ENCODE assay signal across 24 cellular contexts in genomic region chr10:121413951-121414350, GRCh38.
A peak's percentile ranks its signal among the peaks of the same experiment; 100 is the strongest.
DNase-seq lines count a peak whose midpoint lies in the region; ATAC-seq and TF ChIP-seq lines count a peak whose summit lies in the region.
"Had no signal": no experiment of that assay in that cellular context is flagged by ENCODE, and none has a peak within 500 bp of the region (broad histone marks: within the 10 kb centered on the region; RNA-seq: fewer than 3 reads in every experiment).

No MANE protein-coding gene starts in this region.

- no peak overlapping the region for H3K4ac ChIP-seq in H9 (ENCODE audit: low read depth, low read length)

- CTCF ChIA-PET in WTC11 (lab: Charles Lee), result no interaction called here
- CTCF ChIA-PET in Calu3 (lab: Charles Lee), result no interaction called here

- no peak overlapping the region for H3K18ac ChIP-seq in H9 (ENCODE audit: insufficient read length, low read depth, low read length)

- H3K4me3 ChIP-seq in endodermal cell (ENCODE audit: low read length), result peak overlapping the region; percentile 24
- H3K4me3 ChIP-seq: BLaER1, GM12878 had no signal

- no peak overlapping the region for H3K9ac ChIP-seq in endodermal cell (ENCODE audit: extremely low read depth, low read length, poor library complexity, severe bottlenecking)
- no peak overlapping the region for H3K9ac ChIP-seq in H9 (ENCODE audit: extremely low read depth, insufficient read length, low read length)
- H3K9ac ChIP-seq: BLaER1 had no signal

- no peak overlapping the region for H4K8ac ChIP-seq in H9 (replicated peaks; ENCODE audit: insufficient read length, low read depth, low read length)

- H4K91ac ChIP-seq in H9 (ENCODE audit: insufficient read length, low read depth, low read length), result no peak overlapping the region

- H3K79me2 ChIP-seq in H9 (ENCODE audit: insufficient read depth, low read length), result no peaks in the 10 kb centered on the region

- H3K4me1 Mint-ChIP-seq in WTC11, result no peaks in the 10 kb centered on the region; the same call in 1 of the 2 replicates
- peaks cover 19% of the 10 kb centered on the region for H3K4me1 Mint-ChIP-seq in endodermal cell
- peaks cover 32% of the 10 kb centered on the region for H3K4me1 Mint-ChIP-seq in Calu3 (ENCODE audit: low read depth, unreplicated experiment)
- peaks cover 3 to 10% of the 10 kb centered on the region in 2 experiments; a peak in 3 of 4 replicates for H3K4me1 Mint-ChIP-seq in H9
- H3K4me1 Mint-ChIP-seq: CD14-positive monocyte; CD4-positive, alpha-beta memory T cell; CD4-positive, CD25-positive, alpha-beta regulatory T cell; CD8-positive, alpha-beta memory T cell had no signal

- H3K27me3 Mint-ChIP-seq in WTC11 (ENCODE audit: low read depth) (no peaks in the 10 kb centered on the region), endodermal cell (ENCODE audit: insufficient read depth) (no peaks in the 10 kb centered on the region), Calu3 (ENCODE audit: unreplicated experiment) (no peaks in the 10 kb centered on the region), H9 (ENCODE audit: low read depth) (0 out of 2 replicates have a peak, but pooled peaks cover 2% of the 10 kb centered on the region)
- H3K27me3 Mint-ChIP-seq: CD4-positive, CD25-positive, alpha-beta regulatory T cell; CD8-positive, alpha-beta memory T cell had no signal

- DNase-seq in WTC11 (ENCODE audit: low spot score) (no peak), endodermal cell (no peak), left colon (no peak), NCI-H2107 treated with DMSO at 0.1 percent for 48 hours (lab: John Stamatoyannopoulos, UW; ENCODE audit: unreplicated experiment) (no peak), Calu3 (no peak), H9 (no peak)
- DNase-seq: 8988T; ACHN; BE2C; C1 segment of cervical spinal cord; Caco-2; CD4-positive, alpha-beta memory T cell; CD4-positive, CD25-positive, alpha-beta regulatory T cell; CD8-positive, alpha-beta memory T cell; DMS 273 treated with DMSO at 0.1 percent for 48 hours; DMS153; DMS53; DMS79; DND-41; EL; GDM1 had no signal

- 94 to 100% methylated on average over 4 of the region's 5 CpGs for WGBS in endodermal cell (ENCODE audit: insufficient coverage in 1 of 2, insufficient read length in 1 of 2), 2 experiments
- no CpG with 5 or more reads among the region's 5 CpGs for WGBS in H9 (ENCODE audit: extremely low coverage, insufficient read length, low lambda C conversion rate)

- no peaks in the 10 kb centered on the region for H3K36me3 Mint-ChIP-seq in WTC11
- H3K36me3 Mint-ChIP-seq in endodermal cell (ENCODE audit: low read depth), result no peaks in the 10 kb centered on the region
- no peaks in the 10 kb centered on the region for H3K36me3 Mint-ChIP-seq in Calu3 (ENCODE audit: insufficient read depth, unreplicated experiment)
- H3K36me3 Mint-ChIP-seq in H9 (ENCODE audit: insufficient read depth in 1 of 3, low read depth in 3 of 3), result peaks cover 0 to 9% (median 3%) of the 10 kb centered on the region in 3 experiments; a peak in 2 of 7 replicates
- H3K36me3 Mint-ChIP-seq: CD14-positive monocyte; CD4-positive, alpha-beta memory T cell; CD4-positive, CD25-positive, alpha-beta regulatory T cell; CD8-positive, alpha-beta memory T cell had no signal

- no peak overlapping the region for H2BK120ac ChIP-seq in H9 (ENCODE audit: low read depth, low read length, poor library complexity, severe bottlenecking)

- TF ChIP-seq CTCF in WTC11 (IDR thresholded peaks at IDR 0.05) (no peak), endodermal cell (conservative IDR thresholded peaks at IDR 0.05) (no peak), Calu3 (IDR thresholded peaks at IDR 0.05; ENCODE audit: unreplicated experiment) (no peak), H9 (conservative IDR thresholded peaks at IDR 0.05) (no peak)

- H4K5ac ChIP-seq in H9 (ENCODE audit: insufficient read length, low read depth, low read length), result no peak overlapping the region

- no peak overlapping the region for H2AK5ac ChIP-seq in H9 (ENCODE audit: insufficient read length, low read length)

- H4K20me1 ChIP-seq in H9 (ENCODE audit: control insufficient read depth, insufficient read depth, insufficient read length), result no peaks in the 10 kb centered on the region
- H4K20me1 ChIP-seq: BLaER1 had no signal

- no peak overlapping the region for H2BK20ac ChIP-seq in H9 (ENCODE audit: low read depth, low read length, poor library complexity, severe bottlenecking)

- no peak overlapping the region for H2BK12ac ChIP-seq in H9 (ENCODE audit: insufficient read length, low read depth, low read length)

- no peak overlapping the region for H2AFZ ChIP-seq in H9 (ENCODE audit: low read length)

- BruUV-seq in Calu3 (replicated peaks; lab: Mats Ljungman, UMichigan), result no TSS peak

- H3K4me1 ChIP-seq in endodermal cell (ENCODE audit: control insufficient read depth, insufficient read depth, low read length) (peaks cover 3% of the 10 kb centered on the region), H9 (ENCODE audit: insufficient read depth, low read length) (no peaks in the 10 kb centered on the region)
- H3K4me1 ChIP-seq: BE2C had no signal

- no peak overlapping the region for H3K56ac ChIP-seq in H9 (ENCODE audit: insufficient read length, low read depth, low read length)

- H3K27me3 ChIP-seq in endodermal cell (ENCODE audit: control insufficient read depth, insufficient read depth, low read length, poor library complexity, severe bottlenecking) (no peaks in the 10 kb centered on the region), H9 (ENCODE audit: insufficient read depth, low read length) (no peaks in the 10 kb centered on the region)
- H3K27me3 ChIP-seq: BE2C, BLaER1 had no signal

- H3T11ph ChIP-seq in H9 (ENCODE audit: low read length), result no peak overlapping the region

- no peaks in the 10 kb centered on the region for H3K79me1 ChIP-seq in H9 (ENCODE audit: insufficient read depth, low read depth, low read length, poor library complexity, severe bottlenecking)

- H3K14ac ChIP-seq in H9 (ENCODE audit: insufficient read depth, low read length), result no peak overlapping the region

- H2BK15ac ChIP-seq in H9 (ENCODE audit: low read depth, low read length), result no peak overlapping the region

- no peak overlapping the region for H3K4me2 ChIP-seq in H9 (ENCODE audit: insufficient read depth, insufficient read length, low read length)
- H3K4me2 ChIP-seq: BLaER1 had no signal

- no peak overlapping the region for H3K27ac ChIP-seq in endodermal cell (ENCODE audit: low read depth, low read length)
- H3K27ac ChIP-seq in H9 (ENCODE audit: insufficient read length, low read depth, low read length), result no peak overlapping the region
- H3K27ac ChIP-seq: BLaER1 had no signal

- H3K9me3 Mint-ChIP-seq in WTC11 (peaks cover 23% of the 10 kb centered on the region), endodermal cell (peaks cover 3% of the 10 kb centered on the region), Calu3 (ENCODE audit: low read depth, unreplicated experiment) (no peaks in the 10 kb centered on the region), H9 (peaks cover 7 to 8% of the 10 kb centered on the region in 2 experiments; a peak in 3 of 5 replicates)

- H2BK5ac ChIP-seq in H9 (ENCODE audit: insufficient read length, low read length), result no peak overlapping the region

- no peak for ATAC-seq in WTC11
- ATAC-seq in left colon, result peak; percentile 27
- ATAC-seq: GM12878 had no signal

- POLR2A ChIA-PET in WTC11 (lab: Charles Lee), result interaction anchor here (1.1 kb wide), 1 partner anchor 12 kb away, joined by 3 read pairs; no protein-coding TSS in a partner anchor

- no peaks in the 10 kb centered on the region for H3K36me3 ChIP-seq in endodermal cell (ENCODE audit: control insufficient read depth, insufficient read depth, low read length)
- H3K36me3 ChIP-seq: BE2C, BLaER1 had no signal

- H3K23me2 ChIP-seq in H9 (ENCODE audit: insufficient read length, low read depth, low read length, poor library complexity, severe bottlenecking), result no peaks in the 10 kb centered on the region

- H3K4me3 Mint-ChIP-seq in WTC11, result no peak overlapping the region
- no peak overlapping the region for H3K4me3 Mint-ChIP-seq in endodermal cell
- H3K4me3 Mint-ChIP-seq in Calu3 (ENCODE audit: low read depth, unreplicated experiment), result no peak overlapping the region
- H3K4me3 Mint-ChIP-seq in H9, result no peak overlapping the region
- H3K4me3 Mint-ChIP-seq: CD14-positive monocyte; CD4-positive, alpha-beta memory T cell; CD4-positive, CD25-positive, alpha-beta regulatory T cell; CD8-positive, alpha-beta memory T cell had no signal

- intact Hi-C loops in left colon (cut with DNase I, micrococcal nuclease) (no loop called here), Calu3 (cut with micrococcal nuclease; ENCODE audit: unreplicated experiment) (no loop called here)

- H3K27ac Mint-ChIP-seq in WTC11, result no peak overlapping the region
- no peak overlapping the region for H3K27ac Mint-ChIP-seq in endodermal cell
- H3K27ac Mint-ChIP-seq in Calu3 (ENCODE audit: unreplicated experiment), result no peak overlapping the region
- no peak overlapping the region for H3K27ac Mint-ChIP-seq in H9
- H3K27ac Mint-ChIP-seq: CD14-positive monocyte; CD4-positive, alpha-beta memory T cell; CD4-positive, CD25-positive, alpha-beta regulatory T cell; CD8-positive, alpha-beta memory T cell had no signal

- no peak overlapping the region for H3K23ac ChIP-seq in H9 (ENCODE audit: insufficient read length, low read depth, low read length)

- H3K9me3 ChIP-seq in endodermal cell (ENCODE audit: control insufficient read depth, low read length) (peaks cover 11% of the 10 kb centered on the region), H9 (ENCODE audit: control insufficient read depth, low read depth, low read length) (no peaks in the 10 kb centered on the region)
- H3K9me3 ChIP-seq: BE2C, BLaER1, Caco-2 had no signal

TF ChIP-seq in WTC11, 78 proteins besides CTCF, POLR2A, EP300 and RAD21:
- TF ChIP-seq NR2C2 (CRISPR knock-in tag; IDR thresholded peaks at IDR 0.05) (no peak), ZNF416 (CRISPR knock-in tag; IDR thresholded peaks at IDR 0.05) (peak; percentile 77; the same call in 1 of the 2 replicates)
